8 cellular contexts compared by ENCODE assay signal in genomic region chr7:132577206-132578049, GRCh38. TPM values are rescaled to one million over a fixed set of nuclear protein-coding genes. Genes with fewer than 3 reads are reported as not detected.
DNase-seq lines count a peak whose midpoint lies in the region; ATAC-seq and TF ChIP-seq lines count a peak whose summit lies in the region.

No MANE protein-coding gene starts in this region.

- H3K9ac ChIP-seq in SK-N-SH, result no peak overlapping the region

- peaks cover 0 to 42% of the 10 kb centered on the region in 2 experiments; a peak in 2 of 4 replicates for H3K4me1 ChIP-seq in SK-N-SH (ENCODE audit: control insufficient read depth in 1 of 2, insufficient read depth in 2 of 2, low read depth in 1 of 2, low read length in 1 of 2)
- H3K4me1 ChIP-seq in urinary bladder (ENCODE audit: insufficient read depth), result no peaks in the 10 kb centered on the region

- TF ChIP-seq RAD21 in SK-N-SH (IDR thresholded peaks at IDR 0.05; ENCODE audit: low read length), result peak; percentile 36; the same call in 1 of the 2 replicates

- H3K27me3 ChIP-seq in SK-N-SH (ENCODE audit: insufficient read depth), result peaks cover 17% of the 10 kb centered on the region; the same call in 1 of the 2 replicates

- ATAC-seq in GM19395 (IDR thresholded peaks at IDR 0.05; ENCODE audit: unreplicated experiment), result no peak

- no peaks in the 10 kb centered on the region for H3K9me2 ChIP-seq in SK-N-SH

- H3K36me3 ChIP-seq in SK-N-SH (replicated peaks in 1 of 2; ENCODE audit: control insufficient read depth in 1 of 2, insufficient read depth in 2 of 2, low read length in 1 of 2) (no peaks in the 10 kb centered on the region), urinary bladder (ENCODE audit: insufficient read depth) (no peaks in the 10 kb centered on the region)

- 26% methylated on average over 32 of the region's 65 CpGs for WGBS in SK-N-SH (ENCODE audit: low lambda C conversion rate)
- 7% methylated on average over 61 of the region's 65 CpGs for WGBS in urinary bladder

- peaks cover 4% of the 10 kb centered on the region for H3F3A ChIP-seq in SK-N-SH (replicated peaks; ENCODE audit: insufficient read depth)

- POLR2A ChIA-PET in HEK293T (lab: Yijun Ruan, JAX) (interaction anchor here (1.0 kb wide), 1 partner anchor 268 kb away, joined by 3 read pairs; no protein-coding TSS in a partner anchor), SK-N-SH (lab: Yijun Ruan, JAX) (no interaction called here)

- H3K79me2 ChIP-seq in SK-N-SH (ENCODE audit: insufficient read depth), result peaks cover 6% of the 10 kb centered on the region; the same call in 1 of the 2 replicates

- H3K27ac ChIP-seq in SK-N-SH (ENCODE audit: low read depth in 2 of 2, low read length in 1 of 2) (peak overlapping the region in 1 of 2 experiments; percentile 24; a peak in 1 of 4 replicates), urinary bladder (ENCODE audit: low read depth) (no peak overlapping the region)

- TF ChIP-seq CTCF in AG09309 (IDR thresholded peaks at IDR 0.05; ENCODE audit: control insufficient read depth, insufficient read depth, low read depth, low read length, missing control alignments), result no peak
- TF ChIP-seq CTCF in SK-N-SH (IDR thresholded peaks at IDR 0.05), result peak; percentile 51

- H3K4me3 ChIP-seq in AG09309 (ENCODE audit: control insufficient read depth, low read depth, low read length), result peak overlapping the region; percentile 1; the same call in 1 of the 2 replicates
- H3K4me3 ChIP-seq in SK-N-SH (ENCODE audit: low read depth in 2 of 2, low read length in 1 of 2), result peak overlapping the region; percentile 48 to 59
- peak overlapping the region; percentile 53 for H3K4me3 ChIP-seq in urinary bladder (ENCODE audit: low read depth, low read length)

- no peaks in the 10 kb centered on the region for H3K9me3 ChIP-seq in SK-N-SH

- no peak overlapping the region for H2AFZ ChIP-seq in SK-N-SH (ENCODE audit: low read depth)

- peak overlapping the region; percentile 81; the same call in 1 of the 2 replicates for H3K4me2 ChIP-seq in SK-N-SH

- CTCF ChIA-PET in HEK293T (lab: Yijun Ruan, JAX), result interaction anchor here (0.5 to 1.3 kb wide), 6 partner anchors 183 to 952 kb away, joined by 3 to 8 read pairs (median 3); no protein-coding TSS in a partner anchor
- CTCF ChIA-PET in SK-N-SH (lab: Yijun Ruan, JAX), result interaction anchor here (0.5 to 15.3 kb wide), 58 partner anchors 8 to 1572 kb away, joined by 3 to 440 read pairs (median 4); no protein-coding TSS in a partner anchor

- DNase-seq in AG09309 (ENCODE audit: low read depth) (peak; percentile 11), HEK293T (ENCODE audit: extremely low spot score) (peak; percentile 64), SK-N-SH (peak; percentile 95), fibroblast of gingiva (ENCODE audit: low read depth) (peak; percentile 47), myocyte (ENCODE audit: low read depth) (peak; percentile 43), cerebellar nuclear complex (lab: John Stamatoyannopoulos, UW) (no peak)

- no peak for TF ChIP-seq EP300 in SK-N-SH (IDR thresholded peaks at IDR 0.05; ENCODE audit: borderline replicate concordance in 1 of 2, low read depth in 1 of 2, low read length in 1 of 2)

- peaks cover 10% of the 10 kb centered on the region; the same call in 1 of the 2 replicates for H4K20me1 ChIP-seq in SK-N-SH (ENCODE audit: insufficient read depth)

TF ChIP-seq in HEK293T, 16 proteins besides CTCF, POLR2A, EP300 and RAD21:
- TF ChIP-seq FOXM1 (IDR thresholded peaks at IDR 0.05; ENCODE audit: borderline replicate concordance) (no peak), BHLHE40 (IDR thresholded peaks at IDR 0.05; ENCODE audit: borderline replicate concordance) (no peak), NFRKB (IDR thresholded peaks at IDR 0.05) (no peak), FOXA1 (IDR thresholded peaks at IDR 0.05) (no peak), HDGF (IDR thresholded peaks at IDR 0.05; ENCODE audit: borderline replicate concordance) (no peak), L3MBTL2 (conservative IDR thresholded peaks at IDR 0.05) (no peak), TARDBP (IDR thresholded peaks at IDR 0.05) (no peak), ELF4 (IDR thresholded peaks at IDR 0.05) (no peak), PKNOX1 (IDR thresholded peaks at IDR 0.05) (no peak), SP1 (IDR thresholded peaks at IDR 0.05) (no peak)

TF ChIP-seq in SK-N-SH, 30 proteins besides CTCF, POLR2A, EP300 and RAD21:
- no peak for TF ChIP-seq POLR2AphosphoS5 (IDR thresholded peaks at IDR 0.05; ENCODE audit: low read depth, low read length)
- TF ChIP-seq NRF1 (IDR thresholded peaks at IDR 0.05; ENCODE audit: low read depth, low read length), result peak; percentile 27; the same call in 1 of the 2 replicates

RNA-seq across cellular contexts. Expression of gene PLXNA4, which starts 1.2 kb away (rescaled TPM):
- 2.4 and 3.0 TPM in 2 replicates for polyA plus RNA-seq in SK-N-SH (2012; rRNA removed)
- polyA plus RNA-seq in SK-N-SH (2012; cell fraction: cytosol; rRNA removed), result 1.9 and 3.1 TPM in 2 replicates
- 3.4 and 4.0 TPM in 2 replicates for polyA plus RNA-seq in SK-N-SH (2012; cell fraction: nucleus; rRNA removed)
- total RNA-seq in myocyte, result under 0.01 and 0.05 TPM in 2 replicates
- 0.04 TPM for polyA plus RNA-seq in myocyte (2012)
- total RNA-seq in urinary bladder, result 6.5 TPM
- polyA plus RNA-seq in urinary bladder, result 1.6 TPM

Comparison
In these comparisons a context has a peak if more than half of its experiments do, and no peak if none do; other contexts are left out.
1. DNase-seq: peak in AG09309 (single experiment), HEK293T (single experiment), SK-N-SH (single experiment), fibroblast of gingiva (single experiment) and myocyte (single experiment); none in cerebellar nuclear complex (0 of 2).
2. H3K4me3 ChIP-seq: peak in every context shown above with its lines; median percentile 54 in SK-N-SH; 53 in urinary bladder; 1 in AG09309.